1 cellular context compared by ENCODE assay signal in the genomic region with DNA sequence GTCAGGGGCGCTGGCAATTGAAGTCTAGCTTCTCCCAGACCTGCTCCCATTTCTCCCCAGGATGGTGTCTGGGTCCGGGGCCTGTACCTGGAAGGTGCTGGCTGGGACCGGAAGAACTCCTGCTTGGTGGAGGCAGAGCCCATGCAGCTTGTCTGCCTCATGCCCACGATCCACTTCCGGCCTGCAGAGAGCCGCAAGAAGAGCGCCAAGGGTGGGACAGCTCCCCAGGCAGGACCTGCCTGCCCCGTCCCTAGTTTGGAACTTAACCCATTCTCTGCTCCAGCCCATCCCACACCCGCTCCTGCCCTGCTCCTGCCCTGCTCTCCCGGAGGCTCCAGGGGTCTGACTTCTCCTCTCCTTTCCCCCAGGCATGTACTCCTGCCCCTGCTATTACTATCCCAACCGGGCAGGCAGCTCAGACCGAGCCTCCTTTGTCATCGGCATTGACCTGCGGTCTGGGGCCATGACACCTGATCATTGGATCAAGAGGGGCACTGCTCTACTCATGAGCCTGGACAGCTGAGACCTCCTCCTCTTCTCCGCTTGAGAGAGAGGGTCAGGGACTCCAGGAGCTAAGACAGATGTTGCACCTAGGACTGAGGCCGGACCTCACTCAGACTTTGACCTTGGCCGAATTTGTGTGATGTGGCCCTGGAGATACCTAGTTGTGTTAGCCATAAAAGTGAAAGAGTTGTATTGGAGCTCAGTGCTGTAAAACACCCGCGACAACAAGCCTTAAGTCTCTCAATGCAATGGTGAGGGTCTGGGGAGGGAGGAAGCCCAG.
TF ChIP-seq lines count a peak whose summit lies in the region.

No MANE protein-coding gene starts in this region.

TF ChIP-seq in HepG2, 621 proteins besides CTCF, POLR2A, EP300 and RAD21 (continued from another document and continues in another):
- TF ChIP-seq ZNF670 (CRISPR knock-in tag; IDR thresholded peaks at IDR 0.05; ENCODE audit: borderline replicate concordance) (peak; percentile 33; the same call in 1 of the 2 replicates), ZFP36L1 (CRISPR knock-in tag; IDR thresholded peaks at IDR 0.05) (0 out of 2 replicates have a peak, but pooled peaks have one; percentile 33), ZNF607 (CRISPR knock-in tag; IDR thresholded peaks at IDR 0.05; ENCODE audit: borderline replicate concordance) (no peak), KAT8 (CRISPR knock-in tag; IDR thresholded peaks at IDR 0.05) (no peak), TMF1 (CRISPR knock-in tag; IDR thresholded peaks at IDR 0.05; ENCODE audit: low read depth) (no peak), ZNF354B (CRISPR knock-in tag; IDR thresholded peaks at IDR 0.05) (no peak), CC2D1A (CRISPR knock-in tag; IDR thresholded peaks at IDR 0.05) (no peak), ZNF788 (CRISPR knock-in tag; IDR thresholded peaks at IDR 0.05; ENCODE audit: borderline replicate concordance) (0 out of 2 replicates have a peak, but pooled peaks have one; percentile 15), NCOA2 (CRISPR knock-in tag; IDR thresholded peaks at IDR 0.05) (no peak), KLF11 (CRISPR knock-in tag; IDR thresholded peaks at IDR 0.05) (no peak), ZNF564 (CRISPR knock-in tag; IDR thresholded peaks at IDR 0.05) (no peak), ZNF296 (CRISPR knock-in tag; conservative IDR thresholded peaks at IDR 0.05) (no peak), ZNF496 (CRISPR knock-in tag; IDR thresholded peaks at IDR 0.05; ENCODE audit: insufficient replicate concordance) (no peak), CENPT (CRISPR knock-in tag; IDR thresholded peaks at IDR 0.05; ENCODE audit: low read depth) (no peak), ASH2L (IDR thresholded peaks at IDR 0.05; ENCODE audit: insufficient read length, low read depth, low read length) (peak; percentile 32), JDP2 (CRISPR knock-in tag; IDR thresholded peaks at IDR 0.05; ENCODE audit: borderline replicate concordance) (no peak), SOX13 (IDR thresholded peaks at IDR 0.05) (no peak), SOX13 (CRISPR knock-in tag; conservative IDR thresholded peaks at IDR 0.05 in 1 of 2, IDR thresholded peaks at IDR 0.05 in 1 of 2) (no peak), NFKBIZ (CRISPR knock-in tag; IDR thresholded peaks at IDR 0.05) (no peak), CEBPB (IDR thresholded peaks at IDR 0.05; ENCODE audit: borderline replicate concordance, low read depth, low read length) (no peak), ZNF136 (CRISPR knock-in tag; IDR thresholded peaks at IDR 0.05; ENCODE audit: low read depth) (no peak), GABPB1 (CRISPR knock-in tag; IDR thresholded peaks at IDR 0.05) (0 out of 2 replicates have a peak, but pooled peaks have one; percentile 54), ZNF235 (CRISPR knock-in tag; IDR thresholded peaks at IDR 0.05; ENCODE audit: borderline replicate concordance) (no peak), PHB2 (IDR thresholded peaks at IDR 0.05; ENCODE audit: partially characterized antibody) (no peak), SYNCRIP (IDR thresholded peaks at IDR 0.05; ENCODE audit: insufficient read depth, low read depth, low read length) (no peak), DMAP1 (CRISPR knock-in tag; IDR thresholded peaks at IDR 0.05) (no peak), ZKSCAN8 (CRISPR knock-in tag; IDR thresholded peaks at IDR 0.05; ENCODE audit: borderline replicate concordance) (no peak), ZNF337 (CRISPR knock-in tag; IDR thresholded peaks at IDR 0.05; ENCODE audit: borderline replicate concordance, low read depth) (no peak)
- TF ChIP-seq, protein P1, sequence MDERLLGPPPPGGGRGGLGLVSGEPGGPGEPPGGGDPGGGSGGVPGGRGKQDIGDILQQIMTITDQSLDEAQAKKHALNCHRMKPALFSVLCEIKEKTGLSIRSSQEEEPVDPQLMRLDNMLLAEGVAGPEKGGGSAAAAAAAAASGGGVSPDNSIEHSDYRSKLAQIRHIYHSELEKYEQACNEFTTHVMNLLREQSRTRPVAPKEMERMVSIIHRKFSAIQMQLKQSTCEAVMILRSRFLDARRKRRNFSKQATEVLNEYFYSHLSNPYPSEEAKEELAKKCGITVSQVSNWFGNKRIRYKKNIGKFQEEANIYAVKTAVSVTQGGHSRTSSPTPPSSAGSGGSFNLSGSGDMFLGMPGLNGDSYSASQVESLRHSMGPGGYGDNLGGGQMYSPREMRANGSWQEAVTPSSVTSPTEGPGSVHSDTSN (CRISPR knock-in tag; IDR thresholded peaks at IDR 0.05) = no peak
- TF ChIP-seq, protein P2, sequence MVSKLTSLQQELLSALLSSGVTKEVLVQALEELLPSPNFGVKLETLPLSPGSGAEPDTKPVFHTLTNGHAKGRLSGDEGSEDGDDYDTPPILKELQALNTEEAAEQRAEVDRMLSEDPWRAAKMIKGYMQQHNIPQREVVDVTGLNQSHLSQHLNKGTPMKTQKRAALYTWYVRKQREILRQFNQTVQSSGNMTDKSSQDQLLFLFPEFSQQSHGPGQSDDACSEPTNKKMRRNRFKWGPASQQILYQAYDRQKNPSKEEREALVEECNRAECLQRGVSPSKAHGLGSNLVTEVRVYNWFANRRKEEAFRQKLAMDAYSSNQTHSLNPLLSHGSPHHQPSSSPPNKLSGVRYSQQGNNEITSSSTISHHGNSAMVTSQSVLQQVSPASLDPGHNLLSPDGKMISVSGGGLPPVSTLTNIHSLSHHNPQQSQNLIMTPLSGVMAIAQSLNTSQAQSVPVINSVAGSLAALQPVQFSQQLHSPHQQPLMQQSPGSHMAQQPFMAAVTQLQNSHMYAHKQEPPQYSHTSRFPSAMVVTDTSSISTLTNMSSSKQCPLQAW (CRISPR knock-in tag; IDR thresholded peaks at IDR 0.05) = no peak
- TF ChIP-seq, protein P3, sequence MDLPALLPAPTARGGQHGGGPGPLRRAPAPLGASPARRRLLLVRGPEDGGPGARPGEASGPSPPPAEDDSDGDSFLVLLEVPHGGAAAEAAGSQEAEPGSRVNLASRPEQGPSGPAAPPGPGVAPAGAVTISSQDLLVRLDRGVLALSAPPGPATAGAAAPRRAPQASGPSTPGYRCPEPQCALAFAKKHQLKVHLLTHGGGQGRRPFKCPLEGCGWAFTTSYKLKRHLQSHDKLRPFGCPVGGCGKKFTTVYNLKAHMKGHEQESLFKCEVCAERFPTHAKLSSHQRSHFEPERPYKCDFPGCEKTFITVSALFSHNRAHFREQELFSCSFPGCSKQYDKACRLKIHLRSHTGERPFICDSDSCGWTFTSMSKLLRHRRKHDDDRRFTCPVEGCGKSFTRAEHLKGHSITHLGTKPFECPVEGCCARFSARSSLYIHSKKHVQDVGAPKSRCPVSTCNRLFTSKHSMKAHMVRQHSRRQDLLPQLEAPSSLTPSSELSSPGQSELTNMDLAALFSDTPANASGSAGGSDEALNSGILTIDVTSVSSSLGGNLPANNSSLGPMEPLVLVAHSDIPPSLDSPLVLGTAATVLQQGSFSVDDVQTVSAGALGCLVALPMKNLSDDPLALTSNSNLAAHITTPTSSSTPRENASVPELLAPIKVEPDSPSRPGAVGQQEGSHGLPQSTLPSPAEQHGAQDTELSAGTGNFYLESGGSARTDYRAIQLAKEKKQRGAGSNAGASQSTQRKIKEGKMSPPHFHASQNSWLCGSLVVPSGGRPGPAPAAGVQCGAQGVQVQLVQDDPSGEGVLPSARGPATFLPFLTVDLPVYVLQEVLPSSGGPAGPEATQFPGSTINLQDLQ (CRISPR knock-in tag; IDR thresholded peaks at IDR 0.05) = no peak
- TF ChIP-seq, protein P4, sequence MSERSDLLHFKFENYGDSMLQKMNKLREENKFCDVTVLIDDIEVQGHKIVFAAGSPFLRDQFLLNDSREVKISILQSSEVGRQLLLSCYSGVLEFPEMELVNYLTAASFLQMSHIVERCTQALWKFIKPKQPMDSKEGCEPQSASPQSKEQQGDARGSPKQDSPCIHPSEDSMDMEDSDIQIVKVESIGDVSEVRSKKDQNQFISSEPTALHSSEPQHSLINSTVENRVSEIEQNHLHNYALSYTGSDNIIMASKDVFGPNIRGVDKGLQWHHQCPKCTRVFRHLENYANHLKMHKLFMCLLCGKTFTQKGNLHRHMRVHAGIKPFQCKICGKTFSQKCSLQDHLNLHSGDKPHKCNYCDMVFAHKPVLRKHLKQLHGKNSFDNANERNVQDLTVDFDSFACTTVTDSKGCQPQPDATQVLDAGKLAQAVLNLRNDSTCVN (CRISPR knock-in tag; IDR thresholded peaks at IDR 0.05; ENCODE audit: borderline replicate concordance) = no peak
- TF ChIP-seq, protein P5, sequence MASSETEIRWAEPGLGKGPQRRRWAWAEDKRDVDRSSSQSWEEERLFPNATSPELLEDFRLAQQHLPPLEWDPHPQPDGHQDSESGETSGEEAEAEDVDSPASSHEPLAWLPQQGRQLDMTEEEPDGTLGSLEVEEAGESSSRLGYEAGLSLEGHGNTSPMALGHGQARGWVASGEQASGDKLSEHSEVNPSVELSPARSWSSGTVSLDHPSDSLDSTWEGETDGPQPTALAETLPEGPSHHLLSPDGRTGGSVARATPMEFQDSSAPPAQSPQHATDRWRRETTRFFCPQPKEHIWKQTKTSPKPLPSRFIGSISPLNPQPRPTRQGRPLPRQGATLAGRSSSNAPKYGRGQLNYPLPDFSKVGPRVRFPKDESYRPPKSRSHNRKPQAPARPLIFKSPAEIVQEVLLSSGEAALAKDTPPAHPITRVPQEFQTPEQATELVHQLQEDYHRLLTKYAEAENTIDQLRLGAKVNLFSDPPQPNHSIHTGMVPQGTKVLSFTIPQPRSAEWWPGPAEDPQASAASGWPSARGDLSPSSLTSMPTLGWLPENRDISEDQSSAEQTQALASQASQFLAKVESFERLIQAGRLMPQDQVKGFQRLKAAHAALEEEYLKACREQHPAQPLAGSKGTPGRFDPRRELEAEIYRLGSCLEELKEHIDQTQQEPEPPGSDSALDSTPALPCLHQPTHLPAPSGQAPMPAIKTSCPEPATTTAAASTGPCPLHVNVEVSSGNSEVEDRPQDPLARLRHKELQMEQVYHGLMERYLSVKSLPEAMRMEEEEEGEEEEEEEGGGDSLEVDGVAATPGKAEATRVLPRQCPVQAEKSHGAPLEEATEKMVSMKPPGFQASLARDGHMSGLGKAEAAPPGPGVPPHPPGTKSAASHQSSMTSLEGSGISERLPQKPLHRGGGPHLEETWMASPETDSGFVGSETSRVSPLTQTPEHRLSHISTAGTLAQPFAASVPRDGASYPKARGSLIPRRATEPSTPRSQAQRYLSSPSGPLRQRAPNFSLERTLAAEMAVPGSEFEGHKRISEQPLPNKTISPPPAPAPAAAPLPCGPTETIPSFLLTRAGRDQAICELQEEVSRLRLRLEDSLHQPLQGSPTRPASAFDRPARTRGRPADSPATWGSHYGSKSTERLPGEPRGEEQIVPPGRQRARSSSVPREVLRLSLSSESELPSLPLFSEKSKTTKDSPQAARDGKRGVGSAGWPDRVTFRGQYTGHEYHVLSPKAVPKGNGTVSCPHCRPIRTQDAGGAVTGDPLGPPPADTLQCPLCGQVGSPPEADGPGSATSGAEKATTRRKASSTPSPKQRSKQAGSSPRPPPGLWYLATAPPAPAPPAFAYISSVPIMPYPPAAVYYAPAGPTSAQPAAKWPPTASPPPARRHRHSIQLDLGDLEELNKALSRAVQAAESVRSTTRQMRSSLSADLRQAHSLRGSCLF (CRISPR knock-in tag; IDR thresholded peaks at IDR 0.05; ENCODE audit: borderline replicate concordance) = no peak
- TF ChIP-seq, protein P6, sequence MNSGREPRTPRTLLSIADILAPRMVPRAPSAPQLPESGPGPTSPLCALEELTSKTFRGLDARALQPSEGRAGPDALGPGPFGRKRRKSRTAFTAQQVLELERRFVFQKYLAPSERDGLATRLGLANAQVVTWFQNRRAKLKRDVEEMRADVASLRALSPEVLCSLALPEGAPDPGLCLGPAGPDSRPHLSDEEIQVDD (CRISPR knock-in tag; IDR thresholded peaks at IDR 0.05; ENCODE audit: borderline replicate concordance) = no peak
- TF ChIP-seq, protein P7, sequence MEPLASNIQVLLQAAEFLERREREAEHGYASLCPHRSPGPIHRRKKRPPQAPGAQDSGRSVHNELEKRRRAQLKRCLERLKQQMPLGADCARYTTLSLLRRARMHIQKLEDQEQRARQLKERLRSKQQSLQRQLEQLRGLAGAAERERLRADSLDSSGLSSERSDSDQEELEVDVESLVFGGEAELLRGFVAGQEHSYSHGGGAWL (CRISPR knock-in tag; IDR thresholded peaks at IDR 0.05) = no peak
- TF ChIP-seq, protein P8, sequence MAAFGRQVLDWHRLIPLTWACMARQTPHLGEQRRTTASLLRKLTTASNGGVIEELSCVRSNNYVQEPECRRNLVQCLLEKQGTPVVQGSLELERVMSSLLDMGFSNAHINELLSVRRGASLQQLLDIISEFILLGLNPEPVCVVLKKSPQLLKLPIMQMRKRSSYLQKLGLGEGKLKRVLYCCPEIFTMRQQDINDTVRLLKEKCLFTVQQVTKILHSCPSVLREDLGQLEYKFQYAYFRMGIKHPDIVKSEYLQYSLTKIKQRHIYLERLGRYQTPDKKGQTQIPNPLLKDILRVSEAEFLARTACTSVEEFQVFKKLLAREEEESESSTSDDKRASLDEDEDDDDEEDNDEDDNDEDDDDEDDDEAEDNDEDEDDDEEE (CRISPR knock-in tag; IDR thresholded peaks at IDR 0.05) = 0 out of 2 replicates have a peak, but pooled peaks have one; percentile 31
- TF ChIP-seq, protein P9, sequence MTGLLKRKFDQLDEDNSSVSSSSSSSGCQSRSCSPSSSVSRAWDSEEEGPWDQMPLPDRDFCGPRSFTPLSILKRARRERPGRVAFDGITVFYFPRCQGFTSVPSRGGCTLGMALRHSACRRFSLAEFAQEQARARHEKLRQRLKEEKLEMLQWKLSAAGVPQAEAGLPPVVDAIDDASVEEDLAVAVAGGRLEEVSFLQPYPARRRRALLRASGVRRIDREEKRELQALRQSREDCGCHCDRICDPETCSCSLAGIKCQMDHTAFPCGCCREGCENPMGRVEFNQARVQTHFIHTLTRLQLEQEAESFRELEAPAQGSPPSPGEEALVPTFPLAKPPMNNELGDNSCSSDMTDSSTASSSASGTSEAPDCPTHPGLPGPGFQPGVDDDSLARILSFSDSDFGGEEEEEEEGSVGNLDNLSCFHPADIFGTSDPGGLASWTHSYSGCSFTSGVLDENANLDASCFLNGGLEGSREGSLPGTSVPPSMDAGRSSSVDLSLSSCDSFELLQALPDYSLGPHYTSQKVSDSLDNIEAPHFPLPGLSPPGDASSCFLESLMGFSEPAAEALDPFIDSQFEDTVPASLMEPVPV (CRISPR knock-in tag; IDR thresholded peaks at IDR 0.05) = no peak
- TF ChIP-seq, protein P10, sequence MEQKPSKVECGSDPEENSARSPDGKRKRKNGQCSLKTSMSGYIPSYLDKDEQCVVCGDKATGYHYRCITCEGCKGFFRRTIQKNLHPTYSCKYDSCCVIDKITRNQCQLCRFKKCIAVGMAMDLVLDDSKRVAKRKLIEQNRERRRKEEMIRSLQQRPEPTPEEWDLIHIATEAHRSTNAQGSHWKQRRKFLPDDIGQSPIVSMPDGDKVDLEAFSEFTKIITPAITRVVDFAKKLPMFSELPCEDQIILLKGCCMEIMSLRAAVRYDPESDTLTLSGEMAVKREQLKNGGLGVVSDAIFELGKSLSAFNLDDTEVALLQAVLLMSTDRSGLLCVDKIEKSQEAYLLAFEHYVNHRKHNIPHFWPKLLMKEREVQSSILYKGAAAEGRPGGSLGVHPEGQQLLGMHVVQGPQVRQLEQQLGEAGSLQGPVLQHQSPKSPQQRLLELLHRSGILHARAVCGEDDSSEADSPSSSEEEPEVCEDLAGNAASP (CRISPR knock-in tag; IDR thresholded peaks at IDR 0.05; ENCODE audit: borderline replicate concordance) = peak; percentile 16; the same call in 1 of the 2 replicates
- TF ChIP-seq, protein P11, sequence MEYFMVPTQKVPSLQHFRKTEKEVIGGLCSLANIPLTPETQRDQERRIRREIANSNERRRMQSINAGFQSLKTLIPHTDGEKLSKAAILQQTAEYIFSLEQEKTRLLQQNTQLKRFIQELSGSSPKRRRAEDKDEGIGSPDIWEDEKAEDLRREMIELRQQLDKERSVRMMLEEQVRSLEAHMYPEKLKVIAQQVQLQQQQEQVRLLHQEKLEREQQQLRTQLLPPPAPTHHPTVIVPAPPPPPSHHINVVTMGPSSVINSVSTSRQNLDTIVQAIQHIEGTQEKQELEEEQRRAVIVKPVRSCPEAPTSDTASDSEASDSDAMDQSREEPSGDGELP (IDR thresholded peaks at IDR 0.05; ENCODE audit: borderline replicate concordance, low read depth) = no peak
